Comparison of ENCODE assay signal across 14 cellular contexts in genomic region chr10:37831495-37832333, GRCh38.
"Had no signal": no experiment of that assay in that cellular context is flagged by ENCODE, and none has a peak within 500 bp of the region (broad histone marks: within the 10 kb centered on the region; RNA-seq: fewer than 3 reads in every experiment).

No MANE protein-coding gene starts in this region.

- H3K4me1 ChIP-seq: adrenal gland, tibial artery, uterus had no signal

- H3K27me3 ChIP-seq: adrenal gland, tibial artery, uterus had no signal

- H3K27ac ChIP-seq: adrenal gland, skin epidermis, tibial artery, uterus had no signal

- H3K36me3 ChIP-seq: uterus had no signal

- DNase-seq: activated B cell treated with CpG ODN at 0.5 μM for 24 hours; activated CD4-positive, alpha-beta T cell treated with anti-CD3 and anti-CD28 coated beads, Interleukin-2, amount 10 ng/mL, durations not matched to agents 24 days and 14 days; activated CD8-positive, alpha-beta memory T cell treated with anti-CD3 and anti-CD28 coated beads for 24 hours; activated naive CD4-positive, alpha-beta T cell treated with anti-CD3 and anti-CD28 coated beads, Interleukin-2, amount 10 ng/mL, durations not matched to agents 7 days and 5 days; adrenal gland; dermis blood vessel endothelial cell; foreskin fibroblast; head of caudate nucleus; retina; tibial artery; uterus had no signal

- H3K4me3 ChIP-seq: adrenal gland, skin epidermis, tibial artery, uterus had no signal

- FAIRE-seq: islet of Langerhans, TTC549 had no signal
